Comparison of ENCODE assay signal across 8 cellular contexts in genomic region chr2:96539215-96539920, GRCh38. TPM values are rescaled to one million over a fixed set of nuclear protein-coding genes. Genes with fewer than 3 reads are reported as not detected.
DNase-seq lines count a peak whose midpoint lies in the region; ATAC-seq and TF ChIP-seq lines count a peak whose summit lies in the region.

No MANE protein-coding gene starts in this region.

- H3K27ac ChIP-seq in endodermal cell (ENCODE audit: low read depth, low read length) (no peak overlapping the region), gastrocnemius medialis (peak overlapping the region; percentile 94 to 99 (median 97))

- H3K4me1 Mint-ChIP-seq in endodermal cell: peaks cover 22% of the 10 kb centered on the region

- no peak for DNase-seq in Jurkat, Clone E6-1 (ENCODE audit: low read depth, low spot score)
- DNase-seq in endodermal cell (peak; percentile 76), gastrocnemius medialis (no peak), NCI-H187 treated with DMSO at 0.1 percent for 48 hours (lab: John Stamatoyannopoulos, UW) (no peak), NCI-H1417 (lab: John Stamatoyannopoulos, UW) (no peak), NCI-H69 (lab: John Stamatoyannopoulos, UW) (no peak), AG08396 (ENCODE audit: low spot score) (no peak)

- TF ChIP-seq POLR2A in gastrocnemius medialis (IDR thresholded peaks at IDR 0.05): no peak

- H3K27ac Mint-ChIP-seq in endodermal cell: peak overlapping the region; percentile 81

- H3K4me3 Mint-ChIP-seq in endodermal cell: peak overlapping the region; percentile 67

- no peaks in the 10 kb centered on the region for H3K36me3 ChIP-seq in endodermal cell (ENCODE audit: control insufficient read depth, insufficient read depth, low read length)
- H3K36me3 ChIP-seq in gastrocnemius medialis: no peaks in the 10 kb centered on the region

- intact Hi-C loops in gastrocnemius medialis (cut with DNase I; ENCODE audit: low total_unique reads): loop anchor here (5.0 to 10.0 kb wide), 2 partner anchors 223 to 1625 kb away; partner anchors contain the start of gene CNNM4

- no peak for ATAC-seq in gastrocnemius medialis

- 67 to 74% methylated on average over 5 to 9 of the region's 9 CpGs for WGBS in endodermal cell (ENCODE audit: insufficient coverage in 1 of 2, insufficient read length in 1 of 2), 2 experiments

- peaks cover 20% of the 10 kb centered on the region for H3K27me3 Mint-ChIP-seq in endodermal cell (ENCODE audit: insufficient read depth)

- H3K4me3 ChIP-seq in GM08714 (ENCODE audit: low read length): peak overlapping the region; percentile 67; the same call in 1 of the 2 replicates
- peak overlapping the region; percentile 65 for H3K4me3 ChIP-seq in Jurkat, Clone E6-1 (ENCODE audit: low read length)
- H3K4me3 ChIP-seq in endodermal cell (ENCODE audit: low read length): peak overlapping the region; percentile 79
- peak overlapping the region in 2 of 4 donors; percentile 68 to 70 for H3K4me3 ChIP-seq in gastrocnemius medialis

- no peaks in the 10 kb centered on the region for H3K9me3 Mint-ChIP-seq in endodermal cell

- in situ Hi-C loops in gastrocnemius medialis (cut with MboI; ENCODE audit: low sequenced_read_pairs in 4 of 4): loop anchor here in 2 of 4 donors (10.0 to 25.0 kb wide), 2 partner anchors 95 to 1123 kb away; partner anchors contain the start of genes ACTR1B (in 1 of the 2), C2orf92 (in 1 of the 2) and KANSL3 (in 1 of the 2)

- H3K27me3 ChIP-seq in endodermal cell (ENCODE audit: control insufficient read depth, insufficient read depth, low read length, poor library complexity, severe bottlenecking) (peaks cover 23% of the 10 kb centered on the region), gastrocnemius medialis (no peaks in the 10 kb centered on the region)

- no peaks in the 10 kb centered on the region for H3K36me3 Mint-ChIP-seq in endodermal cell (ENCODE audit: low read depth)

- H3K4me1 ChIP-seq in endodermal cell (ENCODE audit: control insufficient read depth, insufficient read depth, low read length) (no peaks in the 10 kb centered on the region), gastrocnemius medialis (peaks cover 67% of the 10 kb centered on the region in 2 donors)

- H3K9me3 ChIP-seq in endodermal cell (ENCODE audit: control insufficient read depth, low read length) (no peaks in the 10 kb centered on the region), gastrocnemius medialis (no peaks in the 10 kb centered on the region)

- no peak for TF ChIP-seq CTCF in endodermal cell (conservative IDR thresholded peaks at IDR 0.05)
- no peak for TF ChIP-seq CTCF in gastrocnemius medialis (IDR thresholded peaks at IDR 0.05 in 4 of 5, conservative IDR thresholded peaks at IDR 0.05 in 1 of 5)

- no peak overlapping the region for H3K9ac ChIP-seq in endodermal cell (ENCODE audit: extremely low read depth, low read length, poor library complexity, severe bottlenecking)

RNA-seq across cellular contexts. Expression of gene ARID5A, which starts 2.8 kb away (rescaled TPM):
- 16.3 TPM for polyA plus RNA-seq in Jurkat, Clone E6-1 (2012; ENCODE audit: insufficient read depth, insufficient read length)
- total RNA-seq in endodermal cell (1 to 10 TPM; 1.8 to 3.5 TPM), gastrocnemius medialis (100 to 1,000 TPM in 1 of 4 donors, 10 to 100 TPM in 1, 1 to 10 TPM in 2; 6.7 to 126 (median 30.5) TPM)
- polyA plus RNA-seq in endodermal cell (2013, experiment 1 of 2): 6.4 TPM
- polyA plus RNA-seq in endodermal cell (2013, experiment 2 of 2): 6.9 TPM

RNA-seq across cellular contexts. Expression of gene NEURL3, which starts 34.2 kb away (rescaled TPM):
- not detected for polyA plus RNA-seq in Jurkat, Clone E6-1 (2012; ENCODE audit: insufficient read depth, insufficient read length)
- not detected for total RNA-seq in endodermal cell
- polyA plus RNA-seq in endodermal cell (2013, experiment 1 of 2): not detected
- polyA plus RNA-seq in endodermal cell (2013, experiment 2 of 2): not detected
- total RNA-seq in gastrocnemius medialis: not detected
